ENCODE assay signal across 8 cellular contexts in the genomic region with DNA sequence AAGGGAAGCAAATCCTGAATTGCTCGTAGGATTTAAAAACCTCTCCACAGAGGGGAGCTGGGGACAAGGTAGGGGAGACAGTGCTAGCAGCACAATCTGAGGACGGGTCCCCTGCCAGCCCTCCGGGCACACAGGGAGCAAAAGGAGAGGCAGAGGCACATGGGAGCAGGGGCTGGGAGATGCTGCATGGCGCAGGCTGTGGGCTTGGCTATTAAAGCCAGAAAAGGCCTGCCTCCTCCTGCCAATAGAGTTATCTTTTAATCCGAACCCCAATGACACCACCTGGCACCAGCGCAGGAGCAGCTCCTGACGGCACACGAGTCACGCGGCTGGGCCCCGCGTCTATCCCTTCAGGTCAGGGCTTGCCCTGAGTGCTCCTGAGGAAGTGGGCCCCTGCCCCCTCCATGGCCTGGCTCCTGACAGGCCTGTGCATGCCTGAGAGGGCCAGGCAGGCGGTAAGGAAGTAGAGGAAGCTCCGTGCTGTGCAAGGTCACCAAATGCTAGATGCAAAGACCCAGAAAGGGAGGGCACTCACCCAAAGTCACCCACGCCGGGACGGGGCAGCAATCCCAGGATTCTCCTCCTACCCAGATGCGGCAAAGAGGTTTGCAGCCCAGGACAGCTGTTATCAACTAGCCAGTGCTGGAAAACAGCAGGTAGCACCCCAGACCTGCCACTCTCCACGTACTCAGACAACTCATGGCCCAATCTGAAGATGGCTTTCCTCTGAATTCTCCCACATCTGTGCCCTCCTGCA. TPM values are rescaled to one million over a fixed set of nuclear protein-coding genes. Genes with fewer than 3 reads are reported as not detected.
DNase-seq lines count a peak whose midpoint lies in the region; ATAC-seq, FAIRE-seq and TF ChIP-seq lines count a peak whose summit lies in the region.

No MANE protein-coding gene starts in this region.

- CTCF ChIA-PET in A549 (lab: Yijun Ruan, JAX), result interaction anchor here (0.7 kb wide), 1 partner anchor 52 kb away, joined by 3 read pairs; no protein-coding TSS in a partner anchor

- ATAC-seq in A549, result peak; percentile 21 to 63; a peak in 4 of 6 replicates
- ATAC-seq in SK-N-SH treated with all-trans-retinoic acid at 6 μM for 48 hours, result peak; percentile 71
- peak; percentile 90 for ATAC-seq in left lobe of liver
- no peak for ATAC-seq in activated CD4-positive, CD25-positive, alpha-beta regulatory T cell treated with anti-CD3 and anti-CD28 coated beads, Interleukin-2, amount 50 U/mL, for 24 hours
- no peak for ATAC-seq in HG03565 (IDR thresholded peaks at IDR 0.05; ENCODE audit: unreplicated experiment)
- ATAC-seq in HG03354 (IDR thresholded peaks at IDR 0.05; ENCODE audit: poor library complexity, severe bottlenecking, unreplicated experiment), result no peak

- H3K27ac ChIP-seq in A549, result peak overlapping the region; percentile 55 to 75

- no peak for TF ChIP-seq POLR2A in A549 (IDR thresholded peaks at IDR 0.05; ENCODE audit: low read length)

- H3K4me1 ChIP-seq in A549, result peaks cover 31% of the 10 kb centered on the region

- POLR2A ChIA-PET in A549 (lab: Yijun Ruan, JAX), result no interaction called here

- no peaks in the 10 kb centered on the region for H3K9me3 ChIP-seq in A549

- no peak for DNase-seq in A549 (ENCODE audit: low read depth in 1 of 2, low spot score in 1 of 2)
- peak; percentile 66 for DNase-seq in HK-2 (ENCODE audit: unreplicated experiment)
- DNase-seq in left lobe of liver (ENCODE audit: low spot score), result peak; percentile 86
- DNase-seq in SK-N-DZ (ENCODE audit: low spot score), result no peak

- no peak for TF ChIP-seq RAD21 in A549 (conservative IDR thresholded peaks at IDR 0.05 in 1 of 2, IDR thresholded peaks at IDR 0.05 in 1 of 2)

- FAIRE-seq in A549 (lab: Jason Lieb, UNC), result no peak

- H3K4me3 ChIP-seq in A549, result no peak overlapping the region

- TF ChIP-seq EP300 in A549 (IDR thresholded peaks at IDR 0.05), result no peak

- no peak for TF ChIP-seq CTCF in A549 (IDR thresholded peaks at IDR 0.05)

- H3K4me2 ChIP-seq in A549, result peak overlapping the region; percentile 56

- WGBS in A549 (ENCODE audit: missing lambda C conversion rate), result 73% methylated on average over 19 of the region's 19 CpGs

TF ChIP-seq in A549, 52 proteins besides CTCF, POLR2A, EP300 and RAD21 (continues in another document):
- TF ChIP-seq, protein P1, sequence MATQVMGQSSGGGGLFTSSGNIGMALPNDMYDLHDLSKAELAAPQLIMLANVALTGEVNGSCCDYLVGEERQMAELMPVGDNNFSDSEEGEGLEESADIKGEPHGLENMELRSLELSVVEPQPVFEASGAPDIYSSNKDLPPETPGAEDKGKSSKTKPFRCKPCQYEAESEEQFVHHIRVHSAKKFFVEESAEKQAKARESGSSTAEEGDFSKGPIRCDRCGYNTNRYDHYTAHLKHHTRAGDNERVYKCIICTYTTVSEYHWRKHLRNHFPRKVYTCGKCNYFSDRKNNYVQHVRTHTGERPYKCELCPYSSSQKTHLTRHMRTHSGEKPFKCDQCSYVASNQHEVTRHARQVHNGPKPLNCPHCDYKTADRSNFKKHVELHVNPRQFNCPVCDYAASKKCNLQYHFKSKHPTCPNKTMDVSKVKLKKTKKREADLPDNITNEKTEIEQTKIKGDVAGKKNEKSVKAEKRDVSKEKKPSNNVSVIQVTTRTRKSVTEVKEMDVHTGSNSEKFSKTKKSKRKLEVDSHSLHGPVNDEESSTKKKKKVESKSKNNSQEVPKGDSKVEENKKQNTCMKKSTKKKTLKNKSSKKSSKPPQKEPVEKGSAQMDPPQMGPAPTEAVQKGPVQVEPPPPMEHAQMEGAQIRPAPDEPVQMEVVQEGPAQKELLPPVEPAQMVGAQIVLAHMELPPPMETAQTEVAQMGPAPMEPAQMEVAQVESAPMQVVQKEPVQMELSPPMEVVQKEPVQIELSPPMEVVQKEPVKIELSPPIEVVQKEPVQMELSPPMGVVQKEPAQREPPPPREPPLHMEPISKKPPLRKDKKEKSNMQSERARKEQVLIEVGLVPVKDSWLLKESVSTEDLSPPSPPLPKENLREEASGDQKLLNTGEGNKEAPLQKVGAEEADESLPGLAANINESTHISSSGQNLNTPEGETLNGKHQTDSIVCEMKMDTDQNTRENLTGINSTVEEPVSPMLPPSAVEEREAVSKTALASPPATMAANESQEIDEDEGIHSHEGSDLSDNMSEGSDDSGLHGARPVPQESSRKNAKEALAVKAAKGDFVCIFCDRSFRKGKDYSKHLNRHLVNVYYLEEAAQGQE (IDR thresholded peaks at IDR 0.05), result no peak
- TF ChIP-seq ZC3H11A (IDR thresholded peaks at IDR 0.05) (no peak), HOXB13 (CRISPR knock-in tag; IDR thresholded peaks at IDR 0.05; ENCODE audit: low read depth) (no peak), FOXS1 (CRISPR knock-in tag; IDR thresholded peaks at IDR 0.05) (no peak), FOSB (CRISPR knock-in tag; IDR thresholded peaks at IDR 0.05) (no peak), CHD2 (IDR thresholded peaks at IDR 0.05; ENCODE audit: low read length, partially characterized antibody) (no peak)
- TF ChIP-seq, protein P2, sequence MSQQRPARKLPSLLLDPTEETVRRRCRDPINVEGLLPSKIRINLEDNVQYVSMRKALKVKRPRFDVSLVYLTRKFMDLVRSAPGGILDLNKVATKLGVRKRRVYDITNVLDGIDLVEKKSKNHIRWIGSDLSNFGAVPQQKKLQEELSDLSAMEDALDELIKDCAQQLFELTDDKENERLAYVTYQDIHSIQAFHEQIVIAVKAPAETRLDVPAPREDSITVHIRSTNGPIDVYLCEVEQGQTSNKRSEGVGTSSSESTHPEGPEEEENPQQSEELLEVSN (IDR thresholded peaks at IDR 0.05; ENCODE audit: borderline replicate concordance, low read depth), result no peak

TF ChIP-seq in SK-N-SH treated with all-trans-retinoic acid at 6 μM for 48 hours, 23 proteins besides CTCF, POLR2A, EP300 and RAD21 (continues in another document):
- TF ChIP-seq TCF4 (CRISPR knock-in tag; IDR thresholded peaks at IDR 0.05; ENCODE audit: borderline replicate concordance), result no peak
- TF ChIP-seq ARNTL (CRISPR knock-in tag; IDR thresholded peaks at IDR 0.05; ENCODE audit: borderline replicate concordance, low read depth), result no peak
- no peak for TF ChIP-seq PPARA (CRISPR knock-in tag; IDR thresholded peaks at IDR 0.05; ENCODE audit: borderline replicate concordance)
- no peak for TF ChIP-seq ESRRG (CRISPR knock-in tag; IDR thresholded peaks at IDR 0.05)
- no peak for TF ChIP-seq ZNF8 (CRISPR knock-in tag; IDR thresholded peaks at IDR 0.05)
- TF ChIP-seq RARB (CRISPR knock-in tag; IDR thresholded peaks at IDR 0.05), result no peak
- TF ChIP-seq, protein P3, sequence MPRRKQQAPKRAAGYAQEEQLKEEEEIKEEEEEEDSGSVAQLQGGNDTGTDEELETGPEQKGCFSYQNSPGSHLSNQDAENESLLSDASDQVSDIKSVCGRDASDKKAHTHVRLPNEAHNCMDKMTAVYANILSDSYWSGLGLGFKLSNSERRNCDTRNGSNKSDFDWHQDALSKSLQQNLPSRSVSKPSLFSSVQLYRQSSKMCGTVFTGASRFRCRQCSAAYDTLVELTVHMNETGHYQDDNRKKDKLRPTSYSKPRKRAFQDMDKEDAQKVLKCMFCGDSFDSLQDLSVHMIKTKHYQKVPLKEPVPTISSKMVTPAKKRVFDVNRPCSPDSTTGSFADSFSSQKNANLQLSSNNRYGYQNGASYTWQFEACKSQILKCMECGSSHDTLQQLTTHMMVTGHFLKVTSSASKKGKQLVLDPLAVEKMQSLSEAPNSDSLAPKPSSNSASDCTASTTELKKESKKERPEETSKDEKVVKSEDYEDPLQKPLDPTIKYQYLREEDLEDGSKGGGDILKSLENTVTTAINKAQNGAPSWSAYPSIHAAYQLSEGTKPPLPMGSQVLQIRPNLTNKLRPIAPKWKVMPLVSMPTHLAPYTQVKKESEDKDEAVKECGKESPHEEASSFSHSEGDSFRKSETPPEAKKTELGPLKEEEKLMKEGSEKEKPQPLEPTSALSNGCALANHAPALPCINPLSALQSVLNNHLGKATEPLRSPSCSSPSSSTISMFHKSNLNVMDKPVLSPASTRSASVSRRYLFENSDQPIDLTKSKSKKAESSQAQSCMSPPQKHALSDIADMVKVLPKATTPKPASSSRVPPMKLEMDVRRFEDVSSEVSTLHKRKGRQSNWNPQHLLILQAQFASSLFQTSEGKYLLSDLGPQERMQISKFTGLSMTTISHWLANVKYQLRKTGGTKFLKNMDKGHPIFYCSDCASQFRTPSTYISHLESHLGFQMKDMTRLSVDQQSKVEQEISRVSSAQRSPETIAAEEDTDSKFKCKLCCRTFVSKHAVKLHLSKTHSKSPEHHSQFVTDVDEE (CRISPR knock-in tag; IDR thresholded peaks at IDR 0.05), result no peak
- TF ChIP-seq ZNF565 (CRISPR knock-in tag; conservative IDR thresholded peaks at IDR 0.05; ENCODE audit: low read depth), result no peak
- no peak for TF ChIP-seq TOX (CRISPR knock-in tag; IDR thresholded peaks at IDR 0.05; ENCODE audit: borderline replicate concordance)
- no peak for TF ChIP-seq OSR1 (CRISPR knock-in tag; IDR thresholded peaks at IDR 0.05)
- TF ChIP-seq ZFP30 (CRISPR knock-in tag; IDR thresholded peaks at IDR 0.05), result no peak
- no peak for TF ChIP-seq GLIS3 (CRISPR knock-in tag; IDR thresholded peaks at IDR 0.05)
- TF ChIP-seq ZC3H10 (CRISPR knock-in tag; IDR thresholded peaks at IDR 0.05), result no peak
- no peak for TF ChIP-seq SNAI2 (CRISPR knock-in tag; IDR thresholded peaks at IDR 0.05)
- no peak for TF ChIP-seq BACH2 (CRISPR knock-in tag; IDR thresholded peaks at IDR 0.05; ENCODE audit: borderline replicate concordance)
- TF ChIP-seq, protein P4, sequence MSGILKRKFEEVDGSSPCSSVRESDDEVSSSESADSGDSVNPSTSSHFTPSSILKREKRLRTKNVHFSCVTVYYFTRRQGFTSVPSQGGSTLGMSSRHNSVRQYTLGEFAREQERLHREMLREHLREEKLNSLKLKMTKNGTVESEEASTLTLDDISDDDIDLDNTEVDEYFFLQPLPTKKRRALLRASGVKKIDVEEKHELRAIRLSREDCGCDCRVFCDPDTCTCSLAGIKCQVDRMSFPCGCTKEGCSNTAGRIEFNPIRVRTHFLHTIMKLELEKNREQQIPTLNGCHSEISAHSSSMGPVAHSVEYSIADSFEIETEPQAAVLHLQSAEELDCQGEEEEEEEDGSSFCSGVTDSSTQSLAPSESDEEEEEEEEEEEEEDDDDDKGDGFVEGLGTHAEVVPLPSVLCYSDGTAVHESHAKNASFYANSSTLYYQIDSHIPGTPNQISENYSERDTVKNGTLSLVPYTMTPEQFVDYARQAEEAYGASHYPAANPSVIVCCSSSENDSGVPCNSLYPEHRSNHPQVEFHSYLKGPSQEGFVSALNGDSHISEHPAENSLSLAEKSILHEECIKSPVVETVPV (CRISPR knock-in tag; IDR thresholded peaks at IDR 0.05), result no peak

RNA-seq across cellular contexts. Expression of a gene that starts 28.1 kb away (rescaled TPM):
- polyA plus RNA-seq in A549 (2011; rRNA removed) (17.0 and 23.3 TPM in 2 replicates), A549 (2017; fragmentation: RNase III; extraction: RNeasy Plus Mini Kit Qiagen cat#74134 plus additional on column Dnase treatment) (28.0 to 30.9 TPM (median 29.4 TPM) in 3 replicates)
- polyA plus RNA-seq in A549 (2012; cell fraction: cytosol; rRNA removed), result 25.8 and 30.8 TPM in 2 replicates
- 60.4 and 73.8 TPM in 2 replicates for polyA plus RNA-seq in A549 (2012; cell fraction: nucleus; rRNA removed)
- 36.7 and 38.4 TPM in 2 replicates for polyA minus RNA-seq in A549 (2011; rRNA and poly(A)+ RNA removed)
- total RNA-seq in left lobe of liver, result 9.3 TPM
- polyA plus RNA-seq in SK-N-DZ (2014; cell fraction: cytosol; rRNA removed), result 20.6 and 23.3 TPM in 2 replicates
- polyA plus RNA-seq in SK-N-DZ (2014; cell fraction: nucleus; rRNA removed), result 26.3 and 39.2 TPM in 2 replicates

Comparison
In these comparisons a context has a peak if more than half of its experiments do, and no peak if none do; other contexts are left out.
1. ATAC-seq: peak in A549 (2 of 2), SK-N-SH treated with all-trans-retinoic acid at 6 μM for 48 hours (single experiment) and left lobe of liver (single experiment); none in activated CD4-positive, CD25-positive, alpha-beta regulatory T cell treated with anti-CD3 and anti-CD28 coated beads, Interleukin-2, amount 50 U/mL, for 24 hours (0 of 2), HG03565 (single experiment) and HG03354 (single experiment).
2. DNase-seq: peak in HK-2 (single experiment) and left lobe of liver (single experiment); none in A549 (0 of 2) and SK-N-DZ (single experiment).